Comparison of ENCODE assay signal across 8 cellular contexts in the genomic region with DNA sequence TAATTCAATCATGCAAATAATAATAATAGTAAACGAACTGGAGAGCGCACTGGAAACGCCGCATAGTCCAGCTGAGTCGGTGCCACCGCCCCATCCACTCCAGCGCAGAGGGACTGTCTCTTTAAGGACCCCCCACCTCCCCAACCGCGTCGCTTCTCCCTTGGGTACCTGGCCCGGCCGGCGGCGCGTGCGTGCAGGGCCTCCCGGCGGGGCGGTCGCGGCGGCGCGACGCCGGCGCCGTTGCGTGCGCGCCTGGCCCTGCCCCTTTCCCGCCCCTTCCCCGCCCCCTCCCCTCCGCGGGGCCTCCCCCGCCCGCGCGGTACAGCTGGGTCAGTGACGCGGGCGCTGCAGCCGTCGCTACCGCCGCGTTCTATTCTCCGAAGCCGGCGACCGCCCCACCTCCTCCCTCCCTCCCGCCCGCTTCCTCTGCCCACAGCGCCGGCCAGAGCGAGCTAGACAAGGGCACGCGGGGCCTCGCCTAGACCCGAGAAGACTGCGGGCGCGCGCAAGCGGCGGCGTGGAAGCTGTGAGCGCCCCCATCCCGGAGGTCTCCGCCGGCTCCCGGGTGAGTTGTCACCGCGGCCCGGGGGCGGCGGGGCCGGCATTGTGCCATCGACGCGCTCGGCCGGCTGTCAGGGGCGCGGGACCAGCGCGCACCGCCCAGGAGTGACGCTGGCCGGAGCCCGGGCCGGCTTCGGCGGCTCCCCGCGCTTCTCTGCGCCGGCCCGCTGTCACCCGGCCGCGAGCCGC. TPM values are rescaled to one million over a fixed set of nuclear protein-coding genes. Genes with fewer than 3 reads are reported as not detected.
DNase-seq lines count a peak whose midpoint lies in the region; ATAC-seq and TF ChIP-seq lines count a peak whose summit lies in the region.

A gene with protein sequence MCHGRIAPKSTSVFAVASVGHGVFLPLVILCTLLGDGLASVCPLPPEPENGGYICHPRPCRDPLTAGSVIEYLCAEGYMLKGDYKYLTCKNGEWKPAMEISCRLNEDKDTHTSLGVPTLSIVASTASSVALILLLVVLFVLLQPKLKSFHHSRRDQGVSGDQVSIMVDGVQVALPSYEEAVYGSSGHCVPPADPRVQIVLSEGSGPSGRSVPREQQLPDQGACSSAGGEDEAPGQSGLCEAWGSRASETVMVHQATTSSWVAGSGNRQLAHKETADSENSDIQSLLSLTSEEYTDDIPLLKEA (plus strand): TSS at position 333 of the 750 bp plus-strand sequence. CDS start 46,997 bp downstream, outside the sequence.

- H3K4me1 Mint-ChIP-seq in activated naive CD4-positive, alpha-beta T cell treated with anti-CD3 and anti-CD28 coated beads, Interleukin-2, amount 50 U/mL, for 24 hours: peaks cover 64% of the 10 kb centered on the region

- peak within 1 kb of the TSS; percentile 96 for H3K27ac Mint-ChIP-seq in activated naive CD4-positive, alpha-beta T cell treated with anti-CD3 and anti-CD28 coated beads, Interleukin-2, amount 50 U/mL, for 24 hours

- peaks cover 18% of the 10 kb centered on the region for H3K36me3 Mint-ChIP-seq in activated naive CD4-positive, alpha-beta T cell treated with anti-CD3 and anti-CD28 coated beads, Interleukin-2, amount 50 U/mL, for 24 hours

- peak; percentile 87 for ATAC-seq in omental fat pad (ENCODE audit: low FRiP score)

- H3K27ac ChIP-seq in temporal lobe (ENCODE audit: low read depth, low read length): peak within 1 kb of the TSS; percentile 69

- H3K4me3 Mint-ChIP-seq in activated naive CD4-positive, alpha-beta T cell treated with anti-CD3 and anti-CD28 coated beads, Interleukin-2, amount 50 U/mL, for 24 hours: peak within 1 kb of the TSS; percentile 100

- H3K4me3 ChIP-seq in HFF-Myc (replicated peaks; ENCODE audit: low read depth, low read length): peak within 1 kb of the TSS; percentile 86

- H3K27me3 Mint-ChIP-seq in activated naive CD4-positive, alpha-beta T cell treated with anti-CD3 and anti-CD28 coated beads, Interleukin-2, amount 50 U/mL, for 24 hours: no peaks in the 10 kb centered on the region

- TF ChIP-seq CTCF in HFF-Myc (IDR thresholded peaks at IDR 0.05; ENCODE audit: low read depth, low read length, missing control alignments) (no peak), omental fat pad (IDR thresholded peaks at IDR 0.05) (no peak)

- DNase-seq in GDM1 (lab: John Stamatoyannopoulos, UW): peak; percentile 89
- DNase-seq in HFF-Myc (ENCODE audit: extremely low read depth, low read depth): no peak
- DNase-seq in NCI-H1092 (lab: John Stamatoyannopoulos, UW): peak; percentile 90
- peak; percentile 25 for DNase-seq in SKM-1 (lab: John Stamatoyannopoulos, UW; ENCODE audit: unreplicated experiment)
- DNase-seq in globus pallidus (ENCODE audit: low spot score): peak; percentile 91
- peak; percentile 64 for DNase-seq in omental fat pad (ENCODE audit: low spot score)

- no peaks in the 10 kb centered on the region for H3K9me3 Mint-ChIP-seq in activated naive CD4-positive, alpha-beta T cell treated with anti-CD3 and anti-CD28 coated beads, Interleukin-2, amount 50 U/mL, for 24 hours

RNA-seq across cellular contexts. Expression of the gene that starts here (rescaled TPM):
- total RNA-seq in omental fat pad: 10 to 100 TPM; 31.1 to 73.3 (median 52.7) TPM
- 6.4 TPM for total RNA-seq in temporal lobe
